1 cellular context compared by ENCODE assay signal in the genomic region with DNA sequence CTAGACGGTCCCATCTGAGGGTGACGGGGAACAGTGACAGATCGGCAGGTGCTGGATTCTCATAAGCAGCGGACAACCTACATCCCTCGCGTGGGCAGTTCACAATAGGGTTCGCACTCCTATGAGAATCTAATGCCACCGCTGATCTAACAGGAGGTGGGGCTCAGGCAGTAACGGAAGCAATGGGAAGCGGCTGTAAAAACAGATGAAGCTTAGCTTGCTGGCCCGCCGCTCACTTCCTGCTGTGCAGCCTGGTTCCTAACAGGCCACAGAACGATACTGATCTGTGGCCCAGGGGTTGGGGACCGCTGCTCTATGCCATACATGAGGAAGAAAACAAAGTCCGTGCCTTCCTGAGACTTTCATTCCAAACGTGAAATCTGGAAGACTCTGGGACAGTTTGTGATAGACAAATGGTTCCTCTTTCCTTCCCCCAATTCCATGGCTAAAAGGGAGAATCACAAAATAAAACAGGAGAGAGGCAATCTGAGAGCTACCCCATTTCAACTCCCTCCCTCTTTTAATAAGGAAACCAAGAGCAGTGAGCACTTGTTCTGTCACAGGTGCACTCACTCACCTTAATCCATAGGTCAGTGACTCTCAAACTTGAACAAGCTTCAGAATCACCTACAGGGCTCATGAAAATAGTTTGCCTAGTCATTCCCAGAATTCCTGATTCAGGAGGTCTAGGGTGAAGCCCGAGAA.
TF ChIP-seq lines count a peak whose summit lies in the region.

No MANE protein-coding gene starts in this region.

TF ChIP-seq in HepG2, 621 proteins besides CTCF, POLR2A, EP300 and RAD21:
- TF ChIP-seq ZC3H4 (CRISPR knock-in tag; IDR thresholded peaks at IDR 0.05; ENCODE audit: borderline replicate concordance): no peak
